ENCODE assay signal across 10 cellular contexts in genomic region chr16:56042416-56042815, GRCh38.
"Had no signal": no experiment of that assay in that cellular context is flagged by ENCODE, and none has a peak within 500 bp of the region (broad histone marks: within the 10 kb centered on the region; RNA-seq: fewer than 3 reads in every experiment).

No MANE protein-coding gene starts in this region.

- H3K4me3 ChIP-seq: colonic mucosa, lower lobe of right lung, sigmoid colon, stomach, thyroid gland had no signal

- FAIRE-seq: endometrium, frontal cortex, keratinocyte had no signal

- DNase-seq: colonic mucosa, lower lobe of right lung, sigmoid colon, stomach had no signal

- H3K27ac ChIP-seq: colonic mucosa, lower lobe of right lung, neutrophil, parathyroid adenoma, sigmoid colon, stomach, thyroid gland had no signal

- H2AFZ ChIP-seq: parathyroid adenoma had no signal

- H3K9me3 ChIP-seq: colonic mucosa, lower lobe of right lung, neutrophil, sigmoid colon, thyroid gland had no signal

- H3K27me3 ChIP-seq: colonic mucosa, neutrophil, sigmoid colon, stomach, thyroid gland had no signal

- H3K79me2 ChIP-seq: parathyroid adenoma had no signal

- H3K4me1 ChIP-seq: colonic mucosa, lower lobe of right lung, parathyroid adenoma, sigmoid colon, stomach, thyroid gland had no signal

- H3K36me3 ChIP-seq: colonic mucosa, lower lobe of right lung, neutrophil, sigmoid colon, stomach, thyroid gland had no signal

- H3K9ac ChIP-seq: parathyroid adenoma had no signal
